11 cellular contexts compared by ENCODE assay signal in the genomic region with DNA sequence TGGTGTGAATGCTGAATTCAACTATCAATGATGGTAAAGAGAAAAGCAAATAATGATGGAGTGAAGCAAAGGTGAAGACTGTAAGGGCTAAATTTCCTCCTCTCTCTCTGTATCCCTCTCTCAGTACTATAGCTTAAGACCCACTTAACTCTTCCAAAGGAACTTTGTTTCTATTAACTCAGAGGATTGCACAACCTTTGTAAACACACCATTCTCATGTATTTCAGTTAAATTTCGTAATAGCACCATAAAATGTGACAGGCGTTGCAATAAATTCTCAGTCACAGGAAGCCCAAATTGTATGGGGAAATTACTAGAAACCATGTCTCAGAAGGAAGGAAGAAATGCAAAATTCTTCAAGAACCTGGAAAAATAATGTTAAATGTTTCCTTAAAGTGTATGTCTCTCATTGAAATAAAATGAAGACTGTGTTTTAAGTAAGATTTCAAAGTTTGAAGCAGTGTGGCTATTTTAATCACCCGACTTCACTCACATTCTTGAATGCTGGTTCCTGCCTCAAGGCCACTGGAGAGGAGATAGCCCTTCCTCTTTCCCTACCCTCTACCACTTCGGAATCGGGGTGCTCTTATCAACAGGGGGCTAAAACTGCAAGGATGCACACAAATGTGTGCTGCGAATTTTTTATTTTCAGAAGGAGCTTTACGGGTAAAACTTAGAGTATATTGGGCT.
DNase-seq lines count a peak whose midpoint lies in the region; ATAC-seq and TF ChIP-seq lines count a peak whose summit lies in the region.
"Had no signal": no experiment of that assay in that cellular context is flagged by ENCODE, and none has a peak within 500 bp of the region (broad histone marks: within the 10 kb centered on the region; RNA-seq: fewer than 3 reads in every experiment).

No MANE protein-coding gene starts in this region.

- 74% methylated on average over 7 of the region's 7 CpGs for WGBS in esophagus muscularis mucosa

- H3K27ac Mint-ChIP-seq in Caco-2 (ENCODE audit: unreplicated experiment) = peak overlapping the region; percentile 48
- no peak overlapping the region for H3K27ac Mint-ChIP-seq in naive thymus-derived CD4-positive, alpha-beta T cell
- H3K27ac Mint-ChIP-seq: activated T-cell treated with anti-CD3 and anti-CD28 coated beads, Interleukin-2, amount 50 U/mL, for 72 hours had no signal

- CTCF ChIA-PET in Caco-2 (lab: Charles Lee) = interaction anchor here (0.7 to 3.0 kb wide), 4 partner anchors 14 to 113 kb away, joined by 3 to 25 read pairs (median 3); no protein-coding TSS in a partner anchor
- CTCF ChIA-PET in naive thymus-derived CD4-positive, alpha-beta T cell (lab: Charles Lee) = interaction anchor here (0.7 to 3.3 kb wide), 3 partner anchors 10 to 1428 kb away, joined by 3 to 28 read pairs (median 4); no protein-coding TSS in a partner anchor

- H3K4me1 Mint-ChIP-seq in Caco-2 (ENCODE audit: low read depth, unreplicated experiment) = peaks cover 23% of the 10 kb centered on the region
- peaks cover 0 to 7% (median 5%) of the 10 kb centered on the region in 7 donors for H3K4me1 Mint-ChIP-seq in naive thymus-derived CD4-positive, alpha-beta T cell

- no peak for TF ChIP-seq EP300 in esophagus muscularis mucosa (IDR thresholded peaks at IDR 0.05)

- H3K9me3 ChIP-seq in Caco-2 (no peaks in the 10 kb centered on the region), esophagus muscularis mucosa (no peaks in the 10 kb centered on the region)
- no peaks in the 10 kb centered on the region for H3K9me3 ChIP-seq in naive thymus-derived CD4-positive, alpha-beta T cell (ENCODE audit: control insufficient read depth in 2 of 3, low read length in 3 of 3)

- no peak overlapping the region for H3K27ac ChIP-seq in naive thymus-derived CD4-positive, alpha-beta T cell (ENCODE audit: low read depth, low read length)
- no peak overlapping the region for H3K27ac ChIP-seq in brain microvascular endothelial cell
- H3K27ac ChIP-seq in esophagus muscularis mucosa (replicated peaks in 1 of 4) = no peak overlapping the region
- H3K27ac ChIP-seq: WERI-Rb-1 had no signal

- ATAC-seq in naive thymus-derived CD4-positive, alpha-beta T cell = peak; percentile 41
- ATAC-seq in HG03095 (IDR thresholded peaks at IDR 0.05; ENCODE audit: unreplicated experiment) (no peak), GM19452 (IDR thresholded peaks at IDR 0.05; ENCODE audit: unreplicated experiment) (no peak)

- POLR2A ChIA-PET in Caco-2 (lab: Charles Lee) = no interaction called here
- POLR2A ChIA-PET in naive thymus-derived CD4-positive, alpha-beta T cell (lab: Charles Lee) = no interaction called here

- H3K36me3 Mint-ChIP-seq in Caco-2 (ENCODE audit: insufficient read depth, unreplicated experiment) = peaks cover 6% of the 10 kb centered on the region
- H3K36me3 Mint-ChIP-seq in naive thymus-derived CD4-positive, alpha-beta T cell = no peaks in the 10 kb centered on the region

- TF ChIP-seq POLR2A in esophagus muscularis mucosa (IDR thresholded peaks at IDR 0.05; ENCODE audit: low read depth) = no peak

- H3K27me3 ChIP-seq in Caco-2 (replicated peaks; ENCODE audit: control insufficient read depth, insufficient read depth, low read length) (no peaks in the 10 kb centered on the region), brain microvascular endothelial cell (replicated peaks) (peaks cover 1% of the 10 kb centered on the region), esophagus muscularis mucosa (no peaks in the 10 kb centered on the region)
- H3K27me3 ChIP-seq in naive thymus-derived CD4-positive, alpha-beta T cell (ENCODE audit: control insufficient read depth in 2 of 2, insufficient read depth in 2 of 2, low read length in 2 of 2) = no peaks in the 10 kb centered on the region

- no peak for TF ChIP-seq CTCF in Caco-2 (IDR thresholded peaks at IDR 0.05; ENCODE audit: insufficient read depth in 1 of 2, low read depth in 1 of 2, low read length in 1 of 2, severe bottlenecking in 1 of 2, unreplicated experiment in 1 of 2)
- TF ChIP-seq CTCF in cardiac fibroblast (IDR thresholded peaks at IDR 0.05; ENCODE audit: low read depth, low read length) = no peak
- no peak for TF ChIP-seq CTCF in brain microvascular endothelial cell (IDR thresholded peaks at IDR 0.05; ENCODE audit: low read depth, low read length, missing control alignments)
- no peak for TF ChIP-seq CTCF in esophagus muscularis mucosa (IDR thresholded peaks at IDR 0.05)

- no peaks in the 10 kb centered on the region for H3K9me3 Mint-ChIP-seq in Caco-2 (ENCODE audit: unreplicated experiment)
- H3K9me3 Mint-ChIP-seq in naive thymus-derived CD4-positive, alpha-beta T cell = no peaks in the 10 kb centered on the region
- H3K9me3 Mint-ChIP-seq: activated T-cell treated with anti-CD3 and anti-CD28 coated beads, Interleukin-2, amount 50 U/mL, for 72 hours had no signal

- no peaks in the 10 kb centered on the region; the same call in 1 of the 2 replicates for H3K36me3 ChIP-seq in Caco-2 (ENCODE audit: control insufficient read depth, insufficient read depth, low read length)
- H3K36me3 ChIP-seq in naive thymus-derived CD4-positive, alpha-beta T cell (ENCODE audit: control insufficient read depth in 2 of 3, insufficient read depth in 3 of 3, low read length in 3 of 3) = no peaks in the 10 kb centered on the region
- H3K36me3 ChIP-seq in brain microvascular endothelial cell (replicated peaks) = no peaks in the 10 kb centered on the region
- H3K36me3 ChIP-seq in esophagus muscularis mucosa = no peaks in the 10 kb centered on the region
- H3K36me3 ChIP-seq: WERI-Rb-1 had no signal

- H3K4me1 ChIP-seq in Caco-2 = peaks cover 43% of the 10 kb centered on the region
- no peaks in the 10 kb centered on the region for H3K4me1 ChIP-seq in naive thymus-derived CD4-positive, alpha-beta T cell (ENCODE audit: control insufficient read depth in 2 of 2, insufficient read depth in 2 of 2, low read length in 2 of 2)
- peaks cover 0 to 9% (median 8%) of the 10 kb centered on the region in 4 donors for H3K4me1 ChIP-seq in esophagus muscularis mucosa

- DNase-seq in Caco-2 = peak in 1 of 2 experiments; percentile 64
- peak; percentile 34 for DNase-seq in LHCN-M2 (ENCODE audit: low read depth)
- DNase-seq in cardiac fibroblast (ENCODE audit: low read depth in 2 of 2) = peak; percentile 65 to 66
- DNase-seq in naive thymus-derived CD4-positive, alpha-beta T cell = no peak
- DNase-seq in brain microvascular endothelial cell = no peak
- DNase-seq in esophagus muscularis mucosa (ENCODE audit: extremely low spot score) = no peak
- DNase-seq: foreskin melanocyte had no signal

- intact Hi-C loops in Caco-2 (cut with micrococcal nuclease; ENCODE audit: unreplicated experiment) = loop anchor here (1.0 to 10.0 kb wide), 3 partner anchors 35 to 1424 kb away; partner anchors contain the start of gene C2orf69
- intact Hi-C loops in naive thymus-derived CD4-positive, alpha-beta T cell (cut with micrococcal nuclease) = loop anchor here (1.0 to 2.0 kb wide), 3 partner anchors 34 to 1430 kb away; no protein-coding TSS in a partner anchor
- intact Hi-C loops in esophagus muscularis mucosa (cut with DNase I) = no loop called here

- H3K4me3 Mint-ChIP-seq in Caco-2 (ENCODE audit: unreplicated experiment) = peak overlapping the region; percentile 15
- no peak overlapping the region for H3K4me3 Mint-ChIP-seq in naive thymus-derived CD4-positive, alpha-beta T cell
- H3K4me3 Mint-ChIP-seq: activated T-cell treated with anti-CD3 and anti-CD28 coated beads, Interleukin-2, amount 50 U/mL, for 72 hours had no signal

- peaks cover 4% of the 10 kb centered on the region for H3K27me3 Mint-ChIP-seq in Caco-2 (ENCODE audit: insufficient read depth, unreplicated experiment)
- peaks cover 6 to 36% (median 19%) of the 10 kb centered on the region in 5 donors for H3K27me3 Mint-ChIP-seq in naive thymus-derived CD4-positive, alpha-beta T cell

- in situ Hi-C loops in brain microvascular endothelial cell (cut with HindIII; ENCODE audit: low pct_ligation_motif_present, low sequenced_read_pairs) = no loop called here

- no peak overlapping the region for H3K4me3 ChIP-seq in Caco-2 (ENCODE audit: low read depth, low read length)
- no peak overlapping the region for H3K4me3 ChIP-seq in cardiac fibroblast (replicated peaks in 1 of 2; ENCODE audit: low read depth in 2 of 2, low read length in 2 of 2)
- H3K4me3 ChIP-seq in naive thymus-derived CD4-positive, alpha-beta T cell (ENCODE audit: low read length) = no peak overlapping the region
- H3K4me3 ChIP-seq in brain microvascular endothelial cell (ENCODE audit: low read depth, low read length) = no peak overlapping the region
- H3K4me3 ChIP-seq in esophagus muscularis mucosa = no peak overlapping the region

- no TSS peak for BruUV-seq in Caco-2 (replicated peaks; lab: Mats Ljungman, UMichigan)

Comparison
In these comparisons a context has a peak if more than half of its experiments do, and no peak if none do; other contexts are left out.
1. DNase-seq: peak in LHCN-M2 (single experiment) and cardiac fibroblast (2 of 2); none in naive thymus-derived CD4-positive, alpha-beta T cell (0 of 9), brain microvascular endothelial cell (single experiment) and esophagus muscularis mucosa (single experiment).